28 cellular contexts compared by ENCODE assay signal in the genomic region with DNA sequence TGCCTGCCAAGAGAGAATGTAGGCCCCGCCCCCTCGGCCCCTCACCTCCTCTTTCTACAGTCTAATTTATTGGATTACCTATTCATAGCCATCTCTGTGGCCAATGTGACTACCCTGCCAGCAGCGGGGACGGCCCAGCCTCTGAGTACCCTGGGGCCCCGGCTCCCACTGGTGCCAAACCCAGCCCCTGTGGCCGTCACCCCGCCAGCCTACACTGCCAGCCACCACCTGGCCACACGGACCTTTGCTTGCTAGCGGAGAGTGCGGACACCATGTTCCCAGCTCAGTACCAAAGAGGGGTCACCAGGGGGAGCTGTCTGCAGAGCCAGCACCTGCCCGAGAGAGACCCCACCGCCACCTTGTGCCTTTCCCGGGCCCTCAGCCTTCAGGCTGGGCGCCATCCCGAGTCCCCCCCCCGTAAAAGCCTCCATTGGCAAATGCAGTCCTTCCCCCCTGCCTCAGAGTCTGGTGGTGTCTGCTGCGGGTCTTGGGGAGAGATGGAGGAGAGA.
"Had no signal": no experiment of that assay in that cellular context is flagged by ENCODE, and none has a peak within 500 bp of the region (broad histone marks: within the 10 kb centered on the region; RNA-seq: fewer than 3 reads in every experiment).

No MANE protein-coding gene starts in this region.

- H3K27ac ChIP-seq: cardiac muscle cell, VCaP had no signal

- H3K4me3 ChIP-seq: cardiac muscle cell had no signal

- H3K27me3 ChIP-seq: cardiac muscle cell had no signal

- DNase-seq: activated CD4-positive, alpha-beta memory T cell treated with anti-CD3 and anti-CD28 coated beads, Interleukin-2, amount 10 ng/mL, durations not matched to agents 7 days and 5 days; activated CD4-positive, alpha-beta T cell treated with anti-CD3 and anti-CD28 coated beads for 1 hour; activated CD4-positive, alpha-beta T cell treated with anti-CD3 and anti-CD28 coated beads for 48 hours; activated CD4-positive, CD25-positive, alpha-beta regulatory T cell; activated CD8-positive, alpha-beta memory T cell treated with anti-CD3 and anti-CD28 coated beads for 24 hours; activated CD8-positive, alpha-beta memory T cell treated with anti-CD3 and anti-CD28 coated beads, Interleukin-2, amount 10 ng/mL, durations not matched to agents 7 days and 5 days; activated CD8-positive, alpha-beta memory T cell treated with anti-CD3 and anti-CD28 coated beads, Interleukin-2, amount 50 U/mL, for 48 hours; activated effector memory CD4-positive, alpha-beta T cell treated with Interleukin-2 at 50 U/mL for 16 hours; activated naive CD4-positive, alpha-beta T cell treated with anti-CD3 and anti-CD28 coated beads, Interleukin-2, amount 10 ng/mL, durations not matched to agents 7 days and 5 days; activated naive CD8-positive, alpha-beta T cell treated with anti-CD3 and anti-CD28 coated beads, Interleukin-2, amount 50 U/mL, for 24 hours; activated T-cell treated with anti-CD3 and anti-CD28 coated beads, Interleukin-2, amount 50 U/mL, for 48 hours; Karpas-422; KBM-7; NCI-H1105; NCI-H1417 treated with DMSO at 0.1 percent for 48 hours; NCI-H187 treated with DMSO at 0.1 percent for 48 hours; NCI-H2081; NCI-H2171; NCI-H510A; NCI-H526 treated with DMSO at 0.1 percent for 48 hours; NCI-H774; Right ventricle myocardium superior; SW 1271; T-helper 1 cell; T-helper 2 cell; T-helper 9 cell had no signal

- H3K36me3 ChIP-seq: cardiac muscle cell had no signal

- ATAC-seq: activated CD8-positive, alpha-beta memory T cell treated with anti-CD3 and anti-CD28 coated beads, Interleukin-2, amount 10 ng/mL, durations not matched to agents 7 days and 5 days; activated naive CD8-positive, alpha-beta T cell treated with anti-CD3 and anti-CD28 coated beads, Interleukin-2, amount 50 U/mL, for 24 hours had no signal
